Comparison of ENCODE assay signal across 30 cellular contexts in the genomic region with DNA sequence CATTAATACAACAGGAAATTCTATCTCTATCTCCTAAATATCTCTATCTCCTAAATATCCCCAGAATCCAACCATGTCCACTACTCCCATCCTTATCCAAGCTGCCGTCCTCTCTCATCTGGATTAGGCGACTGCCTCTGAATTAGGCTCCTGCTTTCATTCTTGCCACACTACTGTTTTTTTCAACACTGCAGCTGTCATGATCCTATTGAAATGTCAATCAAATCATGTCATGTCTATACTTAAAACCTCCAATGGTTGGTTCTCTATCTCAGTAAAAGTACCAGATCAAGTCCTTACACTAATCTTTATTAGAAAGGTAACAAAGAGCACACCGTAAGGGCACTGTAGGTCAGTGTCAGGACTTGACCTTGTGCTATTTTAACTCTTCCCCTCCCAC.
"Had no signal": no experiment of that assay in that cellular context is flagged by ENCODE, and none has a peak within 500 bp of the region (broad histone marks: within the 10 kb centered on the region; RNA-seq: fewer than 3 reads in every experiment).

No MANE protein-coding gene starts in this region.

- H3K9me3 ChIP-seq: adrenal gland, body of pancreas, colonic mucosa, heart left ventricle had no signal

- ATAC-seq: activated CD4-positive, alpha-beta T cell treated with anti-CD3 and anti-CD28 coated beads for 36 hours; activated CD8-positive, alpha-beta memory T cell treated with anti-CD3 and anti-CD28 coated beads, Interleukin-2, amount 10 ng/mL, durations not matched to agents 7 days and 5 days; activated CD8-positive, alpha-beta T cell treated with anti-CD3 and anti-CD28 coated beads, Interleukin-2, amount 10 ng/mL, durations not matched to agents 7 days and 5 days; activated naive CD8-positive, alpha-beta T cell treated with anti-CD3 and anti-CD28 coated beads, Interleukin-2, amount 50 U/mL, for 24 hours; body of pancreas; esophagus mucosa; heart left ventricle had no signal

- H3K4me1 ChIP-seq: body of pancreas, colonic mucosa had no signal

- H3K27me3 ChIP-seq: adrenal gland, body of pancreas, colonic mucosa, heart left ventricle had no signal

- H3K4me3 ChIP-seq: adrenal gland, body of pancreas, cardiac muscle cell, colonic mucosa, dorsolateral prefrontal cortex, heart left ventricle had no signal

- DNase-seq: activated CD4-positive, alpha-beta memory T cell treated with anti-CD3 and anti-CD28 coated beads for 36 hours; activated CD4-positive, alpha-beta T cell treated with anti-CD3 and anti-CD28 coated beads for 36 hours; activated CD4-positive, alpha-beta T cell treated with anti-CD3 and anti-CD28 coated beads, Interleukin-2, amount 10 ng/mL, durations not matched to agents 24 days and 14 days; activated CD4-positive, CD25-positive, alpha-beta regulatory T cell; activated CD4-positive, CD25-positive, alpha-beta regulatory T cell treated with anti-CD3 and anti-CD28 coated beads, Interleukin-2, amount 50 U/mL, for 72 hours; activated CD8-positive, alpha-beta memory T cell treated with anti-CD3 and anti-CD28 coated beads, Interleukin-2, amount 10 ng/mL, durations not matched to agents 7 days and 5 days; activated CD8-positive, alpha-beta memory T cell treated with anti-CD3 and anti-CD28 coated beads, Interleukin-2, amount 50 U/mL, for 4 hours; activated CD8-positive, alpha-beta T cell treated with anti-CD3 and anti-CD28 coated beads, Interleukin-2, amount 10 ng/mL, durations not matched to agents 7 days and 5 days; activated effector memory CD4-positive, alpha-beta T cell treated with anti-CD3 and anti-CD28 coated beads, Interleukin-2, amount 50 U/mL, for 16 hours; activated naive CD4-positive, alpha-beta T cell treated with anti-CD3 and anti-CD28 coated beads for 36 hours; activated naive CD8-positive, alpha-beta T cell treated with anti-CD3 and anti-CD28 coated beads for 36 hours; activated naive CD8-positive, alpha-beta T cell treated with anti-CD3 and anti-CD28 coated beads, Interleukin-2, amount 50 U/mL, for 24 hours; activated T-cell treated with anti-CD3 and anti-CD28 coated beads, Interleukin-2, amount 50 U/mL, for 1 hour; activated T-cell treated with anti-CD3 and anti-CD28 coated beads, Interleukin-2, amount 50 U/mL, for 48 hours; adrenal gland; amygdala; aorta; body of pancreas; central memory CD4-positive, alpha-beta T cell; cerebellar nuclear complex; colonic mucosa; dorsolateral prefrontal cortex; effector memory CD4-positive, alpha-beta T cell; endodermal cell; foreskin fibroblast; glutamatergic neuron; heart left ventricle; T-helper 2 cell had no signal

- H3K36me3 ChIP-seq: adrenal gland, cardiac muscle cell, colonic mucosa, heart left ventricle had no signal

- H3K27ac ChIP-seq: adrenal gland, body of pancreas, cardiac muscle cell, colonic mucosa, dorsolateral prefrontal cortex, heart left ventricle had no signal
